9 cellular contexts compared by ENCODE assay signal in the genomic region with DNA sequence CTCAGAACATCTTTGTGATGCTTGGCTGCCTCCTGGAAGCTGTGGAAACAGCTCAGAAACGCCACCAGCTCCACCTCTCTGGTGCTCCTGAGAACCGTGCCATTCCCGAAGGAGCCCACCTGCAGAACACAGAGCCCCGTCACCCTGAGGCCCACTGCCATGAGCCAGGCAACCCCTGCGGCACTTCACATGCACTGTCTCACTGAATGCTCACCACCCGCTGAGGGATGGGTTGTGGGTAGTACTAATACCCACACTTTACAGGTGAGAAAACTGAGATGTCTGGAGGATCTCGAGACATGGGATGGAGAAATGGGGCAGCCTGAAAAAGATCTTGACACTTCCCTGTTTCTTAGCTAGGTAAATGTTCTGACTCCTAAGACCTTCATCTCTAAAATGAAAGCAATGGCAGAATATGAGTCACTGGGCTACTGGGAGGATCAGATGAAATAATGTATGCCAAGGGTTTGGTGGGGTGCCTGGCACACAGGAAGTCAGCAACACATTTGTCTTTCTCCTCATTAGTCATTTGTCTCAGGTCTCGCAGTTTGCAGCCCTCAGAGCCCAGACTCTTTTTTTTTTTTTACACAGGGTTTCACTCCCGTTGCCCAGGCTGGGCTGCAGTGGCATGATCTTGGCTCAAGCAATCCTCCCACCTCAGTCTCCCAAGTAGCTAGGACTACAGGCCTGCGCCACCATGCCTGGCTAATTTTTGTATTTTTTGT. TPM values are rescaled to one million over a fixed set of nuclear protein-coding genes. Genes with fewer than 3 reads are reported as not detected.
A peak's percentile ranks its signal among the peaks of the same experiment; 100 is the strongest.
DNase-seq lines count a peak whose midpoint lies in the region; ATAC-seq lines count a peak whose summit lies in the region.
"Had no signal": no experiment of that assay in that cellular context is flagged by ENCODE, and none has a peak within 500 bp of the region (broad histone marks: within the 10 kb centered on the region; RNA-seq: fewer than 3 reads in every experiment).

No MANE protein-coding gene starts in this region.

- ATAC-seq in esophagus mucosa (peak; percentile 82), left lobe of liver (no peak)

- peak overlapping the region; percentile 50 for H3K27ac ChIP-seq in KOPT-K1 (ENCODE audit: low read depth, low read length, poor library complexity, severe bottlenecking)

- no peaks in the 10 kb centered on the region for H3K36me3 ChIP-seq in KOPT-K1 (ENCODE audit: insufficient read depth, low read length)

- DNase-seq in activated CD4-positive, alpha-beta T cell treated with anti-CD3 and anti-CD28 coated beads, Interleukin-2, amount 50 U/mL, for 1 hour: peak; percentile 34
- DNase-seq in stimulated activated CD8-positive, alpha-beta memory T cell treated with anti-CD3 and anti-CD28 coated beads, Interleukin-4, amount 100 ng/mL, for 4 hours (ENCODE audit: low read depth in 2 of 2, low spot score in 1 of 2): peak; percentile 22 to 49
- DNase-seq in left lobe of liver (ENCODE audit: low spot score) (no peak), NCI-H187 (lab: John Stamatoyannopoulos, UW) (no peak), OCI-M1 (lab: John Stamatoyannopoulos, UW) (no peak), NCI-H2227 (lab: John Stamatoyannopoulos, UW; ENCODE audit: unreplicated experiment) (no peak)

- no peaks in the 10 kb centered on the region for H3K9me3 ChIP-seq in KOPT-K1 (ENCODE audit: insufficient read depth, low read length, poor library complexity, severe bottlenecking)

RNA-seq across cellular contexts. Expression of a gene that starts 5.3 kb away (rescaled TPM):
- total RNA-seq in esophagus mucosa (5.9 TPM), left lobe of liver (2.5 TPM)

RNA-seq across cellular contexts. Expression of a gene that starts 17.5 kb away (rescaled TPM):
- total RNA-seq in esophagus mucosa (7.9 TPM), left lobe of liver (8.0 TPM)

RNA-seq across cellular contexts. Expression of a gene that starts 55.4 kb away (rescaled TPM):
- not detected for total RNA-seq in esophagus mucosa
- 23.8 TPM for total RNA-seq in left lobe of liver
- total RNA-seq: temporal lobe had no signal

Comparison
In these comparisons a context has a peak if more than half of its experiments do, and no peak if none do; other contexts are left out.
1. DNase-seq: peak in activated CD4-positive, alpha-beta T cell treated with anti-CD3 and anti-CD28 coated beads, Interleukin-2, amount 50 U/mL, for 1 hour (single experiment) and stimulated activated CD8-positive, alpha-beta memory T cell treated with anti-CD3 and anti-CD28 coated beads, Interleukin-4, amount 100 ng/mL, for 4 hours (2 of 2); none in left lobe of liver (single experiment), NCI-H187 (0 of 2), OCI-M1 (single experiment) and NCI-H2227 (single experiment).
2. RNA of a gene that starts 55.4 kb away (total RNA-seq): 23.8 TPM in left lobe of liver (single experiment); not detected in esophagus mucosa (single experiment); every median in the first group is over 10 times any median in the second.